14 cellular contexts compared by ENCODE assay signal in genomic region chr1:216523043-216523442, GRCh38.
DNase-seq lines count a peak whose midpoint lies in the region; ATAC-seq and TF ChIP-seq lines count a peak whose summit lies in the region.
"Had no signal": no experiment of that assay in that cellular context is flagged by ENCODE, and none has a peak within 500 bp of the region (broad histone marks: within the 10 kb centered on the region; RNA-seq: fewer than 3 reads in every experiment).

No MANE protein-coding gene starts in this region.

- no peak overlapping the region for H2AK5ac ChIP-seq in IMR-90 (ENCODE audit: low read depth, low read length)

- H2BK5ac ChIP-seq in IMR-90 (ENCODE audit: low read depth, low read length, poor library complexity, severe bottlenecking): peak overlapping the region; percentile 18

- peaks cover 6% of the 10 kb centered on the region; the same call in 1 of the 2 replicates for H3K4me1 ChIP-seq in BLaER1
- peaks cover 5% of the 10 kb centered on the region for H3K4me1 ChIP-seq in IMR-90 (ENCODE audit: control insufficient read depth, insufficient read depth, low read length)

- 0 out of 2 replicates have a peak, but pooled peaks have one; percentile 6 for ATAC-seq in IMR-90 (ENCODE audit: low read depth)
- ATAC-seq in WTC11: no peak
- ATAC-seq: GM12878 had no signal

- H3K4me3 Mint-ChIP-seq in WTC11 (no peak overlapping the region), MCF 10A (ENCODE audit: unreplicated experiment) (no peak overlapping the region)
- H3K4me3 Mint-ChIP-seq: CD14-positive monocyte; CD4-positive, alpha-beta memory T cell had no signal

- H3K9me1 ChIP-seq in IMR-90 (ENCODE audit: insufficient read depth, low read length): peaks cover 4% of the 10 kb centered on the region; the same call in 1 of the 2 replicates

- H2BK120ac ChIP-seq in IMR-90 (ENCODE audit: low read depth, low read length): peak overlapping the region; percentile 87

- in situ Hi-C loops in IMR-90 (cut with MboI; ENCODE audit: low sequenced_read_pairs): no loop called here

- CTCF ChIA-PET in IMR-90 (lab: Yijun Ruan, JAX) (interaction anchor here (0.5 kb wide), 1 partner anchor 420 kb away, joined by 3 read pairs; no protein-coding TSS in a partner anchor), WTC11 (lab: Charles Lee) (interaction anchor here (0.9 kb wide), 1 partner anchor 212 kb away, joined by 3 read pairs; no protein-coding TSS in a partner anchor), MCF 10A (lab: Yijun Ruan, JAX) (interaction anchor here (0.6 to 1.1 kb wide), 3 partner anchors 24 to 54 kb away, joined by 3 to 5 read pairs (median 5); no protein-coding TSS in a partner anchor)

- H3K4me2 ChIP-seq in BLaER1: peak overlapping the region; percentile 22; the same call in 1 of the 2 replicates
- peak overlapping the region; percentile 68 for H3K4me2 ChIP-seq in IMR-90 (ENCODE audit: low read depth, low read length)

- H2BK15ac ChIP-seq in IMR-90 (ENCODE audit: low read depth, low read length): peak overlapping the region; percentile 22; the same call in 2 of the 3 replicates

- TF ChIP-seq POLR2A in IMR-90 (IDR thresholded peaks at IDR 0.05; ENCODE audit: low read depth, low read length): no peak

- H3K4me3 ChIP-seq in BLaER1 (no peak overlapping the region), IMR-90 (ENCODE audit: insufficient read depth, low read depth, low read length) (no peak overlapping the region)
- H3K4me3 ChIP-seq: GM12878, GM23248, HAP-1 had no signal

- BruUV-seq in IMR-90 (replicated peaks; lab: Mats Ljungman, UMichigan): no TSS peak
- BruUV-seq in MCF 10A (replicated peaks; lab: Mats Ljungman, UMichigan): no TSS peak

- intact Hi-C loops in IMR-90 (cut with micrococcal nuclease) (no loop called here), MCF 10A (cut with micrococcal nuclease) (no loop called here)

- H3K36me3 Mint-ChIP-seq in WTC11: no peaks in the 10 kb centered on the region
- H3K36me3 Mint-ChIP-seq in MCF 10A (ENCODE audit: insufficient read depth, unreplicated experiment): no peaks in the 10 kb centered on the region
- H3K36me3 Mint-ChIP-seq: CD14-positive monocyte; CD4-positive, alpha-beta memory T cell had no signal

- peak overlapping the region; percentile 45 for H2AFZ ChIP-seq in IMR-90 (replicated peaks; ENCODE audit: low read length, poor library complexity)
- H2AFZ ChIP-seq: GM23248 had no signal

- H3K9ac ChIP-seq in BLaER1 (no peak overlapping the region), IMR-90 (ENCODE audit: low read depth, low read length) (0 out of 2 replicates have a peak overlapping the region, but pooled peaks have one; percentile 20)
- H3K9ac ChIP-seq: GM23248 had no signal

- no peaks in the 10 kb centered on the region for H3K4me1 Mint-ChIP-seq in WTC11
- H3K4me1 Mint-ChIP-seq in MCF 10A (ENCODE audit: insufficient read depth, unreplicated experiment): no peaks in the 10 kb centered on the region
- H3K4me1 Mint-ChIP-seq: CD14-positive monocyte; CD4-positive, alpha-beta memory T cell had no signal

- no peaks in the 10 kb centered on the region for H3K36me3 ChIP-seq in BLaER1
- no peaks in the 10 kb centered on the region for H3K36me3 ChIP-seq in IMR-90 (ENCODE audit: control insufficient read depth, insufficient read depth, low read length)
- H3K36me3 ChIP-seq: HAP-1 had no signal

- TF ChIP-seq CTCF in IMR-90 (conservative IDR thresholded peaks at IDR 0.05; ENCODE audit: low read depth, low read length) (no peak), WTC11 (IDR thresholded peaks at IDR 0.05) (no peak), MCF 10A (IDR thresholded peaks at IDR 0.05; ENCODE audit: unreplicated experiment) (no peak)

- peak overlapping the region; percentile 12; the same call in 1 of the 2 replicates for H3K27ac Mint-ChIP-seq in WTC11
- H3K27ac Mint-ChIP-seq in MCF 10A (ENCODE audit: low read depth, unreplicated experiment): no peak overlapping the region
- H3K27ac Mint-ChIP-seq: CD14-positive monocyte; CD4-positive, alpha-beta memory T cell had no signal

- peak overlapping the region; percentile 54; the same call in 1 of the 2 replicates for H4K5ac ChIP-seq in IMR-90 (ENCODE audit: low read depth, low read length)

- POLR2A ChIA-PET in IMR-90 (lab: Charles Lee; ENCODE audit: unreplicated experiment) (no interaction called here), WTC11 (lab: Charles Lee) (no interaction called here), MCF 10A (lab: Yijun Ruan, JAX) (no interaction called here)

- no peak overlapping the region for H3K27ac ChIP-seq in BLaER1
- H3K27ac ChIP-seq in IMR-90 (ENCODE audit: insufficient read depth, low read length): peak overlapping the region; percentile 70; the same call in 1 of the 2 replicates
- H3K27ac ChIP-seq: GM23248 had no signal

- no peaks in the 10 kb centered on the region for H3K9me3 ChIP-seq in BLaER1
- H3K9me3 ChIP-seq in IMR-90 (ENCODE audit: control insufficient read depth, insufficient read depth, low read length): no peaks in the 10 kb centered on the region
- H3K9me3 ChIP-seq: HAP-1 had no signal

- peak overlapping the region; percentile 49; the same call in 1 of the 2 replicates for H3K14ac ChIP-seq in IMR-90 (replicated peaks; ENCODE audit: low read depth, low read length)

- DNase-seq in IMR-90 (no peak), WTC11 (ENCODE audit: low spot score) (no peak), Kasumi-1 (lab: John Stamatoyannopoulos, UW) (no peak), RKO (ENCODE audit: low spot score) (no peak), MCF 10A (ENCODE audit: unreplicated experiment) (no peak)
- no peak for DNase-seq in activated effector memory CD4-positive, alpha-beta T cell treated with anti-CD3 and anti-CD28 coated beads, Interleukin-2, amount 50 U/mL, for 16 hours
- DNase-seq: Calu3; CD4-positive, alpha-beta memory T cell; DMS79 treated with DMSO at 0.1 percent for 48 hours had no signal

- H4K91ac ChIP-seq in IMR-90 (ENCODE audit: insufficient read depth, low read depth, low read length): peak overlapping the region; percentile 4; the same call in 1 of the 2 replicates

- dilution Hi-C loops in IMR-90 (cut with HindIII; ENCODE audit: low sequenced_read_pairs, unreplicated experiment): no loop called here

- H3K23ac ChIP-seq in IMR-90 (ENCODE audit: low read depth, low read length): peak overlapping the region; percentile 81

- H3K4ac ChIP-seq in IMR-90 (ENCODE audit: low read depth, low read length): peak overlapping the region; percentile 79

- H3K27me3 ChIP-seq in BLaER1 (no peaks in the 10 kb centered on the region), IMR-90 (ENCODE audit: control insufficient read depth, insufficient read depth, low read length) (no peaks in the 10 kb centered on the region)

- peak overlapping the region; percentile 73 for H2BK20ac ChIP-seq in IMR-90 (ENCODE audit: low read depth, low read length)

- no peak overlapping the region for H2AK9ac ChIP-seq in IMR-90 (replicated peaks; ENCODE audit: low read depth, low read length, poor library complexity)

- WGBS in IMR-90 (ENCODE audit: extremely low coverage in 2 of 2, insufficient read length in 1 of 2), 2 experiments: 50% methylated on average over 2 of the region's 4 CpGs; no CpG with 5 or more reads in 1 of the 2 experiments

- H3K56ac ChIP-seq in IMR-90 (ENCODE audit: extremely low read depth, insufficient read depth, low read length): peak overlapping the region; percentile 4; the same call in 1 of the 2 replicates

- no peak for TF ChIP-seq RAD21 in IMR-90 (IDR thresholded peaks at IDR 0.05; ENCODE audit: low read length)

- no peaks in the 10 kb centered on the region for H3K27me3 Mint-ChIP-seq in WTC11 (ENCODE audit: low read depth)
- H3K27me3 Mint-ChIP-seq in MCF 10A (ENCODE audit: insufficient read depth, unreplicated experiment): peaks cover 97% of the 10 kb centered on the region
- H3K27me3 Mint-ChIP-seq: CD4-positive, alpha-beta memory T cell had no signal

- H4K8ac ChIP-seq in IMR-90 (ENCODE audit: low read depth in 2 of 2, low read length in 2 of 2): peak overlapping the region; percentile 15 to 50; a peak in 2 of 4 replicates

- peak overlapping the region; percentile 95 for H3K18ac ChIP-seq in IMR-90 (ENCODE audit: low read depth, low read length)

- H4K20me1 ChIP-seq in BLaER1: no peaks in the 10 kb centered on the region
- no peaks in the 10 kb centered on the region for H4K20me1 ChIP-seq in IMR-90 (ENCODE audit: insufficient read depth, low read length)

- peaks cover 7% of the 10 kb centered on the region; the same call in 1 of the 2 replicates for H3K9me3 Mint-ChIP-seq in WTC11
- no peaks in the 10 kb centered on the region for H3K9me3 Mint-ChIP-seq in MCF 10A (ENCODE audit: unreplicated experiment)

- H3K79me1 ChIP-seq in IMR-90 (ENCODE audit: low read depth in 1 of 2, low read length in 2 of 2): no peaks in the 10 kb centered on the region

TF ChIP-seq in IMR-90, 13 proteins besides CTCF, POLR2A, EP300 and RAD21 (continues in another document):
- TF ChIP-seq CEBPB (IDR thresholded peaks at IDR 0.05; ENCODE audit: low read depth, low read length) (no peak), MAZ (IDR thresholded peaks at IDR 0.05; ENCODE audit: borderline replicate concordance, low read depth, low read length) (no peak), NFE2L2 (IDR thresholded peaks at IDR 0.05; ENCODE audit: low read depth, low read length) (no peak), MXI1 (IDR thresholded peaks at IDR 0.05; ENCODE audit: borderline replicate concordance, low read depth, low read length) (no peak)

TF ChIP-seq in WTC11, 78 proteins besides CTCF, POLR2A, EP300 and RAD21:
- no peak for TF ChIP-seq JUN (CRISPR knock-in tag; IDR thresholded peaks at IDR 0.05)
- TF ChIP-seq TEAD1 (CRISPR knock-in tag; IDR thresholded peaks at IDR 0.05): no peak
- no peak for TF ChIP-seq ZNF138 (CRISPR knock-in tag; conservative IDR thresholded peaks at IDR 0.05)
